In the genomic region with DNA sequence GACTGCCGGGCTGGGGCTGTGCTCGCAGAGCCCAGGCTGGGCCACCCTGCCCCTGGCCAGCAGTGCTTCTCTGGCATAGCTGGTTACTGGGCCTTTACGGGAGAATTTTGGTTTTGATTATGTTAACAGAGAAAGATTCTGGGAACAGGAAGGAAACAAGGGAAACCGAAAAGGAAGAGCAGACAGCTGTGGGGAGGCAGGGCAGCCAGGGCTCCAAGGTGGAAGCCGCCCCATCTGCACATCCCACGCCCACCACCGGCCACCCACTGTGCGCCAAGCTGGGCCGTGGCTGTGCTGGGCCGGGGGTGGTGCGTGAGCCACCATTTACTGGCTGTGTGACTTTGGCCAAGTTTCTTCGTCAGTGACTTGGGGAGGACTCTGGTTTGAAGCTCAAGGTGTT, we compare ENCODE assay signal across 1 cellular context.
TF ChIP-seq lines count a peak whose summit lies in the region.

No MANE protein-coding gene starts in this region.

TF ChIP-seq in IMR-90, 13 proteins besides CTCF, POLR2A, EP300 and RAD21:
- no peak for TF ChIP-seq MAZ (IDR thresholded peaks at IDR 0.05; ENCODE audit: borderline replicate concordance, low read depth, low read length)
- TF ChIP-seq MAFK (IDR thresholded peaks at IDR 0.05; ENCODE audit: low read depth, low read length), result no peak
- TF ChIP-seq NFE2L2 (IDR thresholded peaks at IDR 0.05; ENCODE audit: low read depth, low read length), result no peak
- TF ChIP-seq MXI1 (IDR thresholded peaks at IDR 0.05; ENCODE audit: borderline replicate concordance, low read depth, low read length), result no peak
- no peak for TF ChIP-seq SMC3 (IDR thresholded peaks at IDR 0.05; ENCODE audit: low read depth, low read length)
- no peak for TF ChIP-seq RCOR1 (IDR thresholded peaks at IDR 0.05; ENCODE audit: insufficient replicate concordance, low read length)
- no peak for TF ChIP-seq CEBPB (IDR thresholded peaks at IDR 0.05; ENCODE audit: low read depth, low read length)
- TF ChIP-seq RFX5 (IDR thresholded peaks at IDR 0.05; ENCODE audit: low read depth, low read length), result no peak
- no peak for TF ChIP-seq CHD1 (IDR thresholded peaks at IDR 0.05; ENCODE audit: low read depth, low read length)
